Comparison of ENCODE assay signal across 12 cellular contexts in the genomic region with DNA sequence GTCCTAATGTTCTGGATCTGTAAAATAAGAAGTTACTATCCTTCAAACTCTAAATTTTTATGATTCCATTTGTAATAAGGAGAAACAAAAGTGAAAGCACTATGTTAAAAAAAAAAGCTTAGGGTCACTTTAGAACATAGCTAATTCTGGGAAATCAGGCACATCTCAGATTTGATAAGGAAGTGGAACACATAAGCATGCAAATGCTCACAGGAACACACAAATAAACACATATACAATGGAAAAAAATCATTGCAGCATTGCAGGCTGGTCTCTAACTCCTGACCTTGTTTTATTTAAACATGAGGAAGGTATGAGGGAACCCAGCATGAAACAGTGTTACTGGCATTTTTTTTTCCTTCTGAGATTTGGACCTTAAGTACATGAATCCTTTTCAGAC.
A peak's percentile ranks its signal among the peaks of the same experiment; 100 is the strongest.
DNase-seq lines count a peak whose midpoint lies in the region; ATAC-seq and TF ChIP-seq lines count a peak whose summit lies in the region.
"Had no signal": no experiment of that assay in that cellular context is flagged by ENCODE, and none has a peak within 500 bp of the region (broad histone marks: within the 10 kb centered on the region; RNA-seq: fewer than 3 reads in every experiment).

No MANE protein-coding gene starts in this region.

- no peak for DNase-seq in activated CD8-positive, alpha-beta memory T cell treated with anti-CD3 and anti-CD28 coated beads, Interleukin-2, amount 10 ng/mL, durations not matched to agents 7 days and 5 days
- no peak for DNase-seq in activated CD8-positive, alpha-beta memory T cell treated with anti-CD3 and anti-CD28 coated beads for 24 hours
- DNase-seq in ascending aorta (ENCODE audit: low spot score in 2 of 2) (no peak), right lobe of liver (no peak), upper lobe of right lung (no peak), GM10248 (ENCODE audit: extremely low spot score) (no peak), lower leg skin (ENCODE audit: low spot score in 2 of 2) (no peak)
- DNase-seq: activated T-cell treated with anti-CD3 and anti-CD28 coated beads, Interleukin-2, amount 50 U/mL, for 1 hour; stimulated activated CD4-positive, alpha-beta T cell treated with anti-CD3 and anti-CD28 coated beads, Interleukin-12 subunit alpha, Interleukin-12 subunit beta, amount 100 ng/mL, for 4 hours; stimulated activated naive B cell treated with anti-CD40 and anti-IgM and Interleukin-4, amounts not matched to agents 10 μg/mL and 1 μg/mL and 100 μg/mL, for 72 hours had no signal

- peaks cover 21% of the 10 kb centered on the region for H3K9me3 Mint-ChIP-seq in activated CD8-positive, alpha-beta memory T cell treated with anti-CD3 and anti-CD28 coated beads, Interleukin-2, amount 10 ng/mL, durations not matched to agents 7 days and 5 days (ENCODE audit: low read depth)

- H3K36me3 ChIP-seq in ascending aorta, result no peaks in the 10 kb centered on the region
- no peaks in the 10 kb centered on the region for H3K36me3 ChIP-seq in right lobe of liver
- no peaks in the 10 kb centered on the region for H3K36me3 ChIP-seq in upper lobe of right lung

- H3K27me3 ChIP-seq in ascending aorta (no peaks in the 10 kb centered on the region), right lobe of liver (no peaks in the 10 kb centered on the region), upper lobe of right lung (no peaks in the 10 kb centered on the region)

- peaks cover 52% of the 10 kb centered on the region for H3K36me3 Mint-ChIP-seq in activated CD8-positive, alpha-beta memory T cell treated with anti-CD3 and anti-CD28 coated beads, Interleukin-2, amount 10 ng/mL, durations not matched to agents 7 days and 5 days

- POLR2A ChIA-PET in GM10248 (lab: Yijun Ruan, JAX), result no interaction called here

- no peak for TF ChIP-seq CTCF in ascending aorta (IDR thresholded peaks at IDR 0.05)
- TF ChIP-seq CTCF in right lobe of liver (IDR thresholded peaks at IDR 0.05), result no peak
- no peak for TF ChIP-seq CTCF in upper lobe of right lung (IDR thresholded peaks at IDR 0.05)
- no peak for TF ChIP-seq CTCF in GM10248 (IDR thresholded peaks at IDR 0.05; ENCODE audit: control extremely low read depth, extremely low read depth, low read depth, missing control alignments)
- TF ChIP-seq CTCF in lower leg skin (IDR thresholded peaks at IDR 0.05), result no peak

- peak overlapping the region; percentile 5 to 31 for H3K27ac ChIP-seq in ascending aorta
- peak overlapping the region; percentile 72 to 81 (median 73) for H3K27ac ChIP-seq in right lobe of liver
- H3K27ac ChIP-seq in upper lobe of right lung, result peak overlapping the region; percentile 73

- CTCF ChIA-PET in activated CD8-positive, alpha-beta memory T cell treated with anti-CD3 and anti-CD28 coated beads, Interleukin-2, amount 10 ng/mL, durations not matched to agents 7 days and 5 days (lab: Charles Lee), result interaction anchor here (0.8 to 2.5 kb wide), 6 partner anchors 9 to 68 kb away, joined by 3 to 12 read pairs (median 6); partner anchors contain the start of gene TNFSF10
- CTCF ChIA-PET in GM10248 (lab: Yijun Ruan, JAX), result interaction anchor here (1.2 to 1.3 kb wide), 2 partner anchors 9 to 10 kb away, joined by 3 read pairs; no protein-coding TSS in a partner anchor

- TF ChIP-seq POLR2A in right lobe of liver (IDR thresholded peaks at IDR 0.05) (no peak), lower leg skin (IDR thresholded peaks at IDR 0.05) (no peak)

- intact Hi-C loops in ascending aorta (cut with DNase I) (no loop called here), right lobe of liver (cut with DNase I) (no loop called here), upper lobe of right lung (cut with DNase I) (no loop called here), lower leg skin (cut with DNase I; ENCODE audit: low total_unique reads) (loop anchor here (5.0 kb wide), 1 partner anchor 79 kb away; no protein-coding TSS in a partner anchor)

- peaks cover 91% of the 10 kb centered on the region for H3K4me1 Mint-ChIP-seq in activated CD8-positive, alpha-beta memory T cell treated with anti-CD3 and anti-CD28 coated beads, Interleukin-2, amount 10 ng/mL, durations not matched to agents 7 days and 5 days

- ATAC-seq in activated CD8-positive, alpha-beta memory T cell treated with anti-CD3 and anti-CD28 coated beads, Interleukin-2, amount 10 ng/mL, durations not matched to agents 7 days and 5 days, result peak; percentile 61
- ATAC-seq in right lobe of liver (peak; percentile 81 to 90 (median 86)), upper lobe of right lung (peak; percentile 70), HG02973 (IDR thresholded peaks at IDR 0.05; ENCODE audit: unreplicated experiment) (no peak)
- ATAC-seq: HCT116; stimulated activated naive B cell treated with anti-CD40 and anti-IgM and Interleukin-4, amounts not matched to agents 10 μg/mL and 1 μg/mL and 100 μg/mL, for 72 hours had no signal

- H3K4me3 ChIP-seq in ascending aorta, result no peak overlapping the region
- H3K4me3 ChIP-seq in right lobe of liver, result peak overlapping the region in 1 of 3 donors; percentile 7
- H3K4me3 ChIP-seq in upper lobe of right lung, result no peak overlapping the region
- no peak overlapping the region for H3K4me3 ChIP-seq in lower leg skin (ENCODE audit: low read depth, poor library complexity, severe bottlenecking)

- H3K4me3 Mint-ChIP-seq in activated CD8-positive, alpha-beta memory T cell treated with anti-CD3 and anti-CD28 coated beads, Interleukin-2, amount 10 ng/mL, durations not matched to agents 7 days and 5 days, result no peak overlapping the region
- H3K4me3 Mint-ChIP-seq: stimulated activated naive B cell treated with anti-CD40 and anti-IgM and Interleukin-4, amounts not matched to agents 10 μg/mL and 1 μg/mL and 100 μg/mL, for 72 hours had no signal

- H3K4me1 ChIP-seq in ascending aorta (no peaks in the 10 kb centered on the region), right lobe of liver (peaks cover 0 to 17% (median 6%) of the 10 kb centered on the region in 4 donors), upper lobe of right lung (peaks cover 17% of the 10 kb centered on the region)

- no peaks in the 10 kb centered on the region for H3K27me3 Mint-ChIP-seq in activated CD8-positive, alpha-beta memory T cell treated with anti-CD3 and anti-CD28 coated beads, Interleukin-2, amount 10 ng/mL, durations not matched to agents 7 days and 5 days
- H3K27me3 Mint-ChIP-seq: stimulated activated naive B cell treated with anti-CD40 and anti-IgM and Interleukin-4, amounts not matched to agents 10 μg/mL and 1 μg/mL and 100 μg/mL, for 72 hours had no signal

- no peaks in the 10 kb centered on the region for H3K9me3 ChIP-seq in ascending aorta
- no peaks in the 10 kb centered on the region for H3K9me3 ChIP-seq in right lobe of liver
- no peaks in the 10 kb centered on the region for H3K9me3 ChIP-seq in upper lobe of right lung

- H3K27ac Mint-ChIP-seq in activated CD8-positive, alpha-beta memory T cell treated with anti-CD3 and anti-CD28 coated beads, Interleukin-2, amount 10 ng/mL, durations not matched to agents 7 days and 5 days, result peak overlapping the region; percentile 75
- H3K27ac Mint-ChIP-seq: stimulated activated naive B cell treated with anti-CD40 and anti-IgM and Interleukin-4, amounts not matched to agents 10 μg/mL and 1 μg/mL and 100 μg/mL, for 72 hours had no signal

Comparison
In these comparisons a context has a peak if more than half of its experiments do, and no peak if none do; other contexts are left out.
1. H3K27ac ChIP-seq: peak in every context shown above with its lines; median percentile 73 in right lobe of liver; 73 in upper lobe of right lung; 18 in ascending aorta.